17 cellular contexts compared by ENCODE assay signal in the genomic region with DNA sequence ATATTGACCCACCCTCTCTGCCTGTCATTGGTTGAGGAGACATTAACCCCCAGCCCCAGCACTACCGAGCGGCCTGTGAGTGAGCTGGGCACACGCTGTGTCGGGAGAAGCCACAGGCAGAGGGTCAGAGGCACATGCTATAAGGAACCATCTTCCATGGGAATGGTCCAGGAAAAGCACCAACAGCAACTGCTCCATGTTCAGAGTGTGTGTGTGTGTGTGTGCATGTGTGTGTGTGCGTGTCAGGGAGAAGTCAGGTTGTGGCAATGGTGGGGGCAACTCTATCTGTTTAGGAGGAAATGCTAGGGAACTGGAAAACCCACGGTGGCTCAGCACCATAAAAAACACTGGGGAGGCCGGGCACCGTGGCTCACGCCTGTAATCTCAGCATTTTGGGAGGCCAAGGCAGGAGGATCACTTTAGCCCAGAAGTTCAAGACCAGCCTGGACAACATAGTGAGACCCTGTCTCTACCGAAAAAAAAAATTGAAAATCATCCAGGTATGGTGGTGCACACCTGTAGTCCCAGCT. TPM values are rescaled to one million over a fixed set of nuclear protein-coding genes. Genes with fewer than 3 reads are reported as not detected.
A peak's percentile ranks its signal among the peaks of the same experiment; 100 is the strongest.
DNase-seq lines count a peak whose midpoint lies in the region; ATAC-seq and TF ChIP-seq lines count a peak whose summit lies in the region.
"Had no signal": no experiment of that assay in that cellular context is flagged by ENCODE, and none has a peak within 500 bp of the region (broad histone marks: within the 10 kb centered on the region; RNA-seq: fewer than 3 reads in every experiment).

No MANE protein-coding gene starts in this region.

- intact Hi-C loops in cardiac septum (cut with DNase I) (no loop called here), heart left ventricle (cut with DNase I) (no loop called here), sciatic nerve (cut with DNase I) (no loop called here)

- TF ChIP-seq CTCF in heart left ventricle (IDR thresholded peaks at IDR 0.05) (no peak), WTC11 (IDR thresholded peaks at IDR 0.05) (no peak)

- H3K27ac ChIP-seq in heart left ventricle = no peak overlapping the region
- H3K27ac ChIP-seq: adrenal gland, transverse colon had no signal

- H3K27me3 ChIP-seq in heart left ventricle = peaks cover 0 to 46% (median 10%) of the 10 kb centered on the region in 9 donors

- peak overlapping the region; percentile 66 for H3K4me3 Mint-ChIP-seq in WTC11
- peak overlapping the region; percentile 67 to 73 for H3K4me3 Mint-ChIP-seq in effector memory CD8-positive, alpha-beta T cell
- H3K4me3 Mint-ChIP-seq in stimulated activated naive CD8-positive, alpha-beta T cell treated with anti-CD3 and anti-CD28 coated beads, Interleukin-15, amount 100 ng/mL, for 72 hours = peak overlapping the region; percentile 65 to 66

- POLR2A ChIA-PET in WTC11 (lab: Charles Lee) = no interaction called here

- no peaks in the 10 kb centered on the region for H3K9me3 ChIP-seq in heart left ventricle
- H3K9me3 ChIP-seq: adrenal gland, transverse colon had no signal

- H3K4me3 ChIP-seq in heart left ventricle = no peak overlapping the region
- H3K4me3 ChIP-seq: adrenal gland, transverse colon had no signal

- DNase-seq in cardiac septum (ENCODE audit: low spot score) = peak; percentile 31
- no peak for DNase-seq in heart left ventricle
- no peak for DNase-seq in WTC11 (ENCODE audit: low spot score)
- no peak for DNase-seq in effector memory CD8-positive, alpha-beta T cell
- DNase-seq in stimulated activated naive CD8-positive, alpha-beta T cell treated with anti-CD3 and anti-CD28 coated beads, Interleukin-15, amount 100 ng/mL, for 72 hours = no peak
- no peak for DNase-seq in HPDE6-E6E7 (ENCODE audit: extremely low spot score)
- no peak for DNase-seq in sciatic nerve (ENCODE audit: low spot score)
- DNase-seq in NCI-H2171 (lab: John Stamatoyannopoulos, UW) = no peak
- DNase-seq: adrenal gland; AML-193; central memory CD4-positive, alpha-beta T cell; NCI-H1694; NCI-H446 treated with DMSO at 0.1 percent for 48 hours; SIG-M5 had no signal

- no peaks in the 10 kb centered on the region for H3K36me3 Mint-ChIP-seq in WTC11
- peaks cover 84% of the 10 kb centered on the region for H3K36me3 Mint-ChIP-seq in effector memory CD8-positive, alpha-beta T cell (ENCODE audit: insufficient read depth)

- no peak overlapping the region for H3K27ac Mint-ChIP-seq in WTC11
- H3K27ac Mint-ChIP-seq in effector memory CD8-positive, alpha-beta T cell = peak overlapping the region; percentile 93 to 96
- H3K27ac Mint-ChIP-seq in stimulated activated naive CD8-positive, alpha-beta T cell treated with anti-CD3 and anti-CD28 coated beads, Interleukin-15, amount 100 ng/mL, for 72 hours = peak overlapping the region; percentile 44 to 90

- no peaks in the 10 kb centered on the region for H3K36me3 ChIP-seq in heart left ventricle
- H3K36me3 ChIP-seq: adrenal gland, transverse colon had no signal

- H3K27me3 Mint-ChIP-seq in WTC11 (ENCODE audit: low read depth) = peaks cover 34% of the 10 kb centered on the region
- no peaks in the 10 kb centered on the region for H3K27me3 Mint-ChIP-seq in effector memory CD8-positive, alpha-beta T cell
- H3K27me3 Mint-ChIP-seq in stimulated activated naive CD8-positive, alpha-beta T cell treated with anti-CD3 and anti-CD28 coated beads, Interleukin-15, amount 100 ng/mL, for 72 hours = no peaks in the 10 kb centered on the region

- H3K4me1 ChIP-seq in heart left ventricle = peaks cover 0 to 29% (median under 1%) of the 10 kb centered on the region in 12 donors
- H3K4me1 ChIP-seq: adrenal gland had no signal

- no peaks in the 10 kb centered on the region for H3K9me3 Mint-ChIP-seq in WTC11
- no peaks in the 10 kb centered on the region for H3K9me3 Mint-ChIP-seq in effector memory CD8-positive, alpha-beta T cell
- peaks cover 0 to 8% of the 10 kb centered on the region in 2 donors for H3K9me3 Mint-ChIP-seq in stimulated activated naive CD8-positive, alpha-beta T cell treated with anti-CD3 and anti-CD28 coated beads, Interleukin-15, amount 100 ng/mL, for 72 hours

- ATAC-seq in heart left ventricle (no peak), WTC11 (no peak), sciatic nerve (no peak)
- no peak for ATAC-seq in effector memory CD8-positive, alpha-beta T cell (replicated peaks)
- no peak for ATAC-seq in stimulated activated naive CD8-positive, alpha-beta T cell treated with anti-CD3 and anti-CD28 coated beads, Interleukin-15, amount 100 ng/mL, for 72 hours

- CTCF ChIA-PET in WTC11 (lab: Charles Lee) = no interaction called here

- 94 to 97% (median 96%) methylated on average over 8 to 10 of the region's 10 CpGs for WGBS in heart left ventricle, 4 donors

- no peak for TF ChIP-seq POLR2A in heart left ventricle (IDR thresholded peaks at IDR 0.05)

- H3K4me1 Mint-ChIP-seq in WTC11 = peaks cover 26% of the 10 kb centered on the region
- H3K4me1 Mint-ChIP-seq in effector memory CD8-positive, alpha-beta T cell (ENCODE audit: low read depth in 2 of 2) = peaks cover 46 to 55% of the 10 kb centered on the region in 2 donors
- peaks cover 100% of the 10 kb centered on the region for H3K4me1 Mint-ChIP-seq in stimulated activated naive CD8-positive, alpha-beta T cell treated with anti-CD3 and anti-CD28 coated beads, Interleukin-15, amount 100 ng/mL, for 72 hours

TF ChIP-seq in WTC11, 78 proteins besides CTCF, POLR2A, EP300 and RAD21:
- TF ChIP-seq KAT7 (CRISPR knock-in tag; IDR thresholded peaks at IDR 0.05; ENCODE audit: borderline replicate concordance) (no peak), ZNF121 (CRISPR knock-in tag; IDR thresholded peaks at IDR 0.05) (peak; percentile 27; the same call in 1 of the 2 replicates)

RNA-seq across cellular contexts. Expression of a gene that starts 49.3 kb away (rescaled TPM):
- 0.86 TPM for total RNA-seq in cardiac septum
- total RNA-seq in heart left ventricle = 1 to 10 TPM in 2 of 9 donors, under 1 TPM in 6, not detected in 1; 0.12 to 6.1 (median 0.40) TPM
- polyA plus RNA-seq in heart left ventricle = under 1 TPM; 0.08 to 0.19 TPM
- 0.53 to 1.0 TPM (median 0.73 TPM) in 3 replicates for total RNA-seq in WTC11 (2021)
- total RNA-seq in sciatic nerve = 2.5 TPM
- total RNA-seq: fibroblast of villous mesenchyme, osteocyte had no signal
